In genomic region chr14:68973639-68974038, GRCh38 we compare ENCODE assay signal across 25 cellular contexts. TPM values are rescaled to one million over a fixed set of nuclear protein-coding genes. Genes with fewer than 3 reads are reported as not detected.
DNase-seq lines count a peak whose midpoint lies in the region; ATAC-seq and TF ChIP-seq lines count a peak whose summit lies in the region.
"Had no signal": no experiment of that assay in that cellular context is flagged by ENCODE, and none has a peak within 500 bp of the region (broad histone marks: within the 10 kb centered on the region; RNA-seq: fewer than 3 reads in every experiment).

No MANE protein-coding gene starts in this region.

- H3K27me3 ChIP-seq in brain microvascular endothelial cell (replicated peaks) (no peaks in the 10 kb centered on the region), tibial artery (no peaks in the 10 kb centered on the region), psoas muscle (ENCODE audit: insufficient read depth in 3 of 3, low read length in 2 of 3) (no peaks in the 10 kb centered on the region)
- no peaks in the 10 kb centered on the region for H3K27me3 ChIP-seq in naive thymus-derived CD4-positive, alpha-beta T cell (ENCODE audit: control insufficient read depth in 2 of 2, insufficient read depth in 2 of 2, low read length in 2 of 2)
- H3K27me3 ChIP-seq: body of pancreas, gastrocnemius medialis, suprapubic skin had no signal

- TF ChIP-seq CTCF in brain microvascular endothelial cell (IDR thresholded peaks at IDR 0.05; ENCODE audit: low read depth, low read length, missing control alignments) (no peak), tibial artery (IDR thresholded peaks at IDR 0.05) (no peak), psoas muscle (IDR thresholded peaks at IDR 0.05) (no peak)

- peaks cover 18 to 46% (median 39%) of the 10 kb centered on the region in 5 donors for H3K36me3 Mint-ChIP-seq in naive thymus-derived CD4-positive, alpha-beta T cell

- WGBS in psoas muscle, 3 donors: 82 to 89% (median 88%) methylated on average over 5 of the region's 5 CpGs

- H3K27me3 Mint-ChIP-seq in naive thymus-derived CD4-positive, alpha-beta T cell: no peaks in the 10 kb centered on the region
- H3K27me3 Mint-ChIP-seq: activated CD4-positive, alpha-beta memory T cell treated with anti-CD3 and anti-CD28 coated beads for 36 hours; progenitor cell of endocrine pancreas had no signal

- H3K9me3 ChIP-seq in naive thymus-derived CD4-positive, alpha-beta T cell (ENCODE audit: control insufficient read depth in 2 of 3, low read length in 3 of 3): peaks cover 0 to 7% (median 0%) of the 10 kb centered on the region in 3 experiments
- H3K9me3 ChIP-seq in tibial artery: no peaks in the 10 kb centered on the region
- H3K9me3 ChIP-seq in psoas muscle: no peaks in the 10 kb centered on the region
- H3K9me3 ChIP-seq: body of pancreas, gastrocnemius medialis, suprapubic skin had no signal

- CTCF ChIA-PET in naive thymus-derived CD4-positive, alpha-beta T cell (lab: Charles Lee): interaction anchor here (1.0 to 1.6 kb wide), 2 partner anchors 61 to 63 kb away, joined by 4 to 6 read pairs; no protein-coding TSS in a partner anchor

- peaks cover 0 to 11% (median 2%) of the 10 kb centered on the region in 11 donors for H3K9me3 Mint-ChIP-seq in naive thymus-derived CD4-positive, alpha-beta T cell
- H3K9me3 Mint-ChIP-seq: neural crest cell had no signal

- intact Hi-C loops in naive thymus-derived CD4-positive, alpha-beta T cell (cut with micrococcal nuclease): loop anchor here (5.0 to 10.0 kb wide), 3 partner anchors 641 to 1156 kb away; partner anchors contain the start of genes RAD51B (in 1 of the 2), SRSF5 (in 1 of the 2), SUSD6 (in 1 of the 2) and ZFYVE26 (in 1 of the 2)
- intact Hi-C loops in tibial artery (cut with DNase I; ENCODE audit: low total_unique reads): no loop called here
- intact Hi-C loops in left ventricle myocardium superior (cut with micrococcal nuclease): no loop called here
- intact Hi-C loops in psoas muscle (cut with DNase I): loop anchor here in 1 of 2 donors (10.0 kb wide), 1 partner anchor 59 kb away; no protein-coding TSS in a partner anchor

- POLR2A ChIA-PET in naive thymus-derived CD4-positive, alpha-beta T cell (lab: Charles Lee): interaction anchor here (1.0 to 1.8 kb wide), 3 partner anchors 13 to 45 kb away, joined by 4 to 5 read pairs (median 5); no protein-coding TSS in a partner anchor

- in situ Hi-C loops in brain microvascular endothelial cell (cut with HindIII; ENCODE audit: low pct_ligation_motif_present, low sequenced_read_pairs): no loop called here

- DNase-seq in EL (peak; percentile 6), brain microvascular endothelial cell (no peak), tibial artery (no peak), left ventricle myocardium superior (no peak), psoas muscle (no peak), NCI-H187 treated with DMSO at 0.1 percent for 48 hours (lab: John Stamatoyannopoulos, UW) (no peak)
- DNase-seq in naive thymus-derived CD4-positive, alpha-beta T cell: no peak
- DNase-seq: activated CD4-positive, alpha-beta memory T cell treated with anti-CD3 and anti-CD28 coated beads for 36 hours; body of pancreas; DMS153; effector CD8-positive, alpha-beta T cell; erythroblast; gastrocnemius medialis; GDM1; hippocampal formation; NCI-H1417 treated with DMSO at 0.1 percent for 48 hours; NCI-H510A treated with DMSO at 0.1 percent for 48 hours; NK-92 treated with Interleukin-12 subunit alpha and Interleukin-12 subunit beta, amount 100 ng/mL, for 24 hours; SIG-M5; stimulated activated CD4-positive, alpha-beta T cell treated with anti-CD3 and anti-CD28 coated beads, Interleukin-1b, Interleukin-23, amount 100 ng/mL, for 48 hours had no signal

- H3K4me3 ChIP-seq in brain microvascular endothelial cell (ENCODE audit: low read depth, low read length) (no peak overlapping the region), tibial artery (peak overlapping the region in 1 of 2 donors; percentile 68), psoas muscle (no peak overlapping the region)
- H3K4me3 ChIP-seq in naive thymus-derived CD4-positive, alpha-beta T cell (ENCODE audit: low read length): no peak overlapping the region
- H3K4me3 ChIP-seq: body of pancreas, gastrocnemius medialis, suprapubic skin had no signal

- H3K4me1 Mint-ChIP-seq in naive thymus-derived CD4-positive, alpha-beta T cell: peaks cover 57 to 88% (median 80%) of the 10 kb centered on the region in 7 donors

- H3K4me1 ChIP-seq in naive thymus-derived CD4-positive, alpha-beta T cell (ENCODE audit: control insufficient read depth in 2 of 2, insufficient read depth in 2 of 2, low read length in 2 of 2): peaks cover 19 to 68% of the 10 kb centered on the region in 2 donors
- H3K4me1 ChIP-seq in tibial artery (peaks cover 0 to 86% (median 79%) of the 10 kb centered on the region in 4 donors), psoas muscle (peaks cover 6% of the 10 kb centered on the region)

- peak overlapping the region in 5 of 10 donors; percentile 13 to 96 (median 54) for H3K4me3 Mint-ChIP-seq in naive thymus-derived CD4-positive, alpha-beta T cell
- H3K4me3 Mint-ChIP-seq: activated CD4-positive, alpha-beta memory T cell treated with anti-CD3 and anti-CD28 coated beads for 36 hours had no signal

- H3K27ac Mint-ChIP-seq in naive thymus-derived CD4-positive, alpha-beta T cell: peak overlapping the region in 8 of 9 donors; percentile 97 to 100 (median 100)
- H3K27ac Mint-ChIP-seq: activated CD4-positive, alpha-beta memory T cell treated with anti-CD3 and anti-CD28 coated beads for 36 hours; activated naive CD4-positive, alpha-beta T cell treated with anti-CD3 and anti-CD28 coated beads, Interleukin-2, amount 50 U/mL, for 72 hours; activated T-helper 2 cell treated with anti-CD3 and anti-CD28 coated beads, Interferon-gamma antibody, Interleukin-2, Interleukin-4, amounts not matched to agents 10 μg/mL and 5 μg/mL and 100 μg/mL, durations not matched to agents 14 hours and 24 hours and 36 hours; progenitor cell of endocrine pancreas had no signal

- no peak for ATAC-seq in naive thymus-derived CD4-positive, alpha-beta T cell
- ATAC-seq in left ventricle myocardium superior: no peak
- no peak for ATAC-seq in psoas muscle
- ATAC-seq: activated naive CD4-positive, alpha-beta T cell treated with anti-CD3 and anti-CD28 coated beads, Interleukin-2, amount 50 U/mL, for 72 hours; body of pancreas; gastrocnemius medialis had no signal

- H3K36me3 ChIP-seq in brain microvascular endothelial cell (replicated peaks) (peaks cover 82% of the 10 kb centered on the region), tibial artery (peaks cover 18 to 39% (median 26%) of the 10 kb centered on the region in 3 donors), psoas muscle (ENCODE audit: insufficient read depth in 1 of 2, low read depth in 1 of 2) (no peaks in the 10 kb centered on the region)
- H3K36me3 ChIP-seq in naive thymus-derived CD4-positive, alpha-beta T cell (ENCODE audit: control insufficient read depth in 2 of 3, insufficient read depth in 3 of 3, low read length in 3 of 3): peaks cover 0 to 38% (median 6%) of the 10 kb centered on the region in 3 experiments
- H3K36me3 ChIP-seq: gastrocnemius medialis, suprapubic skin had no signal

- H3K27ac ChIP-seq in brain microvascular endothelial cell (peak overlapping the region; percentile 63), tibial artery (peak overlapping the region; percentile 97 to 100), psoas muscle (no peak overlapping the region)
- peak overlapping the region; percentile 87 for H3K27ac ChIP-seq in naive thymus-derived CD4-positive, alpha-beta T cell (ENCODE audit: low read depth, low read length)
- H3K27ac ChIP-seq: body of pancreas, gastrocnemius medialis, suprapubic skin had no signal

RNA-seq across cellular contexts. Expression of gene ACTN1, which starts 5.5 kb away (rescaled TPM):
- 100 to 1,000 TPM in 4 of 5 experiments, 10 to 100 TPM in 1; 41.3 to 249 (median 227) TPM for total RNA-seq in naive thymus-derived CD4-positive, alpha-beta T cell
- 100 to 1,000 TPM; 188 to 390 TPM for polyA plus RNA-seq in naive thymus-derived CD4-positive, alpha-beta T cell
- total RNA-seq in left ventricle myocardium superior (90.5 TPM), psoas muscle (10 to 100 TPM; 10.9 to 23.7 (median 16.0) TPM)
- 1 to 10 TPM; 5.8 to 9.1 (median 6.2) TPM for polyA plus RNA-seq in psoas muscle

Comparison
In these comparisons a context has a peak if more than half of its experiments do, and no peak if none do; other contexts are left out.
1. intact Hi-C loops: an anchor here in naive thymus-derived CD4-positive, alpha-beta T cell (5.0 to 10.0 kb wide); none called in tibial artery and left ventricle myocardium superior.